In genomic region chr15:80735344-80735743, GRCh38 we compare ENCODE assay signal across 2 cellular contexts.
TF ChIP-seq lines count a peak whose summit lies in the region.

No MANE protein-coding gene starts in this region.

TF ChIP-seq in HEK293, 187 proteins besides CTCF, POLR2A, EP300 and RAD21:
- TF ChIP-seq, protein P1, sequence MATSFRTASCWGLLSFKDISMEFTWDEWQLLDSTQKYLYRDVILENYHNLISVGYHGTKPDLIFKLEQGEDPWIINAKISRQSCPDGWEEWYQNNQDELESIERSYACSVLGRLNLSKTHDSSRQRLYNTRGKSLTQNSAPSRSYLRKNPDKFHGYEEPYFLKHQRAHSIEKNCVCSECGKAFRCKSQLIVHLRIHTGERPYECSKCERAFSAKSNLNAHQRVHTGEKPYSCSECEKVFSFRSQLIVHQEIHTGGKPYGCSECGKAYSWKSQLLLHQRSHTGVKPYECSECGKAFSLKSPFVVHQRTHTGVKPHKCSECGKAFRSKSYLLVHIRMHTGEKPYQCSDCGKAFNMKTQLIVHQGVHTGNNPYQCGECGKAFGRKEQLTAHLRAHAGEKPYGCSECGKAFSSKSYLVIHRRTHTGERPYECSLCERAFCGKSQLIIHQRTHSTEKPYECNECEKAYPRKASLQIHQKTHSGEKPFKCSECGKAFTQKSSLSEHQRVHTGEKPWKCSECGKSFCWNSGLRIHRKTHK (tag by site-specific recombination; IDR thresholded peaks at IDR 0.05), result no peak
- TF ChIP-seq SCRT2 (tag by site-specific recombination; IDR thresholded peaks at IDR 0.05) (no peak), MZF1 (tag by site-specific recombination; IDR thresholded peaks at IDR 0.05; ENCODE audit: borderline replicate concordance) (no peak), ZFHX2 (tag by site-specific recombination; conservative IDR thresholded peaks at IDR 0.05) (peak; percentile 41; the same call in 1 of the 2 replicates), EGR2 (tag by site-specific recombination; IDR thresholded peaks at IDR 0.05; ENCODE audit: low read depth) (peak; percentile 72), ZNF843 (tag by site-specific recombination; IDR thresholded peaks at IDR 0.05) (no peak), SCRT1 (tag by site-specific recombination; IDR thresholded peaks at IDR 0.05; ENCODE audit: borderline replicate concordance) (no peak), ZNF629 (tag by site-specific recombination; IDR thresholded peaks at IDR 0.05) (no peak)
- TF ChIP-seq, protein P2, sequence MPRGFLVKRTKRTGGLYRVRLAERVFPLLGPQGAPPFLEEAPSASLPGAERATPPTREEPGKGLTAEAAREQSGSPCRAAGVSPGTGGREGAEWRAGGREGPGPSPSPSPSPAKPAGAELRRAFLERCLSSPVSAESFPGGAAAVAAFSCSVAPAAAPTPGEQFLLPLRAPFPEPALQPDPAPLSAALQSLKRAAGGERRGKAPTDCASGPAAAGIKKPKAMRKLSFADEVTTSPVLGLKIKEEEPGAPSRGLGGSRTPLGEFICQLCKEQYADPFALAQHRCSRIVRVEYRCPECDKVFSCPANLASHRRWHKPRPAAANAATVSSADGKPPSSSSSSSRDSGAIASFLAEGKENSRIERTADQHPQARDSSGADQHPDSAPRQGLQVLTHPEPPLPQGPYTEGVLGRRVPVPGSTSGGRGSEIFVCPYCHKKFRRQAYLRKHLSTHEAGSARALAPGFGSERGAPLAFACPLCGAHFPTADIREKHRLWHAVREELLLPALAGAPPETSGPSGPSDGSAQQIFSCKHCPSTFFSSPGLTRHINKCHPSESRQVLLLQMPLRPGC (tag by site-specific recombination; IDR thresholded peaks at IDR 0.05), result no peak

TF ChIP-seq in H1, 55 proteins besides CTCF, POLR2A, EP300 and RAD21:
- TF ChIP-seq, protein P3, sequence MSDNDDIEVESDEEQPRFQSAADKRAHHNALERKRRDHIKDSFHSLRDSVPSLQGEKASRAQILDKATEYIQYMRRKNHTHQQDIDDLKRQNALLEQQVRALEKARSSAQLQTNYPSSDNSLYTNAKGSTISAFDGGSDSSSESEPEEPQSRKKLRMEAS (IDR thresholded peaks at IDR 0.05), result no peak
- TF ChIP-seq, protein P4, sequence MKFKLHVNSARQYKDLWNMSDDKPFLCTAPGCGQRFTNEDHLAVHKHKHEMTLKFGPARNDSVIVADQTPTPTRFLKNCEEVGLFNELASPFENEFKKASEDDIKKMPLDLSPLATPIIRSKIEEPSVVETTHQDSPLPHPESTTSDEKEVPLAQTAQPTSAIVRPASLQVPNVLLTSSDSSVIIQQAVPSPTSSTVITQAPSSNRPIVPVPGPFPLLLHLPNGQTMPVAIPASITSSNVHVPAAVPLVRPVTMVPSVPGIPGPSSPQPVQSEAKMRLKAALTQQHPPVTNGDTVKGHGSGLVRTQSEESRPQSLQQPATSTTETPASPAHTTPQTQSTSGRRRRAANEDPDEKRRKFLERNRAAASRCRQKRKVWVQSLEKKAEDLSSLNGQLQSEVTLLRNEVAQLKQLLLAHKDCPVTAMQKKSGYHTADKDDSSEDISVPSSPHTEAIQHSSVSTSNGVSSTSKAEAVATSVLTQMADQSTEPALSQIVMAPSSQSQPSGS (IDR thresholded peaks at IDR 0.05; ENCODE audit: low read length), result no peak
- TF ChIP-seq SP2 (IDR thresholded peaks at IDR 0.05; ENCODE audit: low read length) (no peak), CHD2 (IDR thresholded peaks at IDR 0.05; ENCODE audit: low read length) (no peak), TAF7 (optimal IDR thresholded peaks at IDR 0.05; ENCODE audit: borderline replicate concordance, low read depth, low read length) (no peak), SUZ12 (IDR thresholded peaks at IDR 0.05; ENCODE audit: low read length) (no peak), SIX5 (IDR thresholded peaks at IDR 0.05; ENCODE audit: low read depth, low read length) (no peak)
TF ChIP-seq in H1: peak in this region for 0.
